9 cellular contexts compared by ENCODE assay signal in genomic region chr10:43076311-43076875, GRCh38. TPM values are rescaled to one million over a fixed set of nuclear protein-coding genes. Genes with fewer than 3 reads are reported as not detected.
A peak's percentile ranks its signal among the peaks of the same experiment; 100 is the strongest.
DNase-seq lines count a peak whose midpoint lies in the region; ATAC-seq and TF ChIP-seq lines count a peak whose summit lies in the region.
"Had no signal": no experiment of that assay in that cellular context is flagged by ENCODE, and none has a peak within 500 bp of the region (broad histone marks: within the 10 kb centered on the region; RNA-seq: fewer than 3 reads in every experiment).

No MANE protein-coding gene starts in this region.

- H3K36me3 ChIP-seq in fibroblast of lung (ENCODE audit: control insufficient read depth, insufficient read depth, low read length) (no peaks in the 10 kb centered on the region), parathyroid adenoma (ENCODE audit: control insufficient read depth, insufficient read depth, low read length) (no peaks in the 10 kb centered on the region)

- H2AFZ ChIP-seq in fibroblast of lung (ENCODE audit: low read length) = no peak overlapping the region
- peak overlapping the region; percentile 76 for H2AFZ ChIP-seq in parathyroid adenoma

- no peaks in the 10 kb centered on the region for H3K4me1 ChIP-seq in fibroblast of lung (ENCODE audit: control insufficient read depth, extremely low read depth, insufficient read depth, low read length)
- H3K4me1 ChIP-seq in parathyroid adenoma = no peaks in the 10 kb centered on the region

- H3K4me2 ChIP-seq in fibroblast of lung (ENCODE audit: extremely low read depth, insufficient read depth, low read length) = peak overlapping the region; percentile 5
- peak overlapping the region; percentile 26 for H3K4me2 ChIP-seq in parathyroid adenoma (ENCODE audit: low read length)

- H4K20me1 ChIP-seq in fibroblast of lung (ENCODE audit: control insufficient read depth, extremely low read depth, insufficient read depth, low read length) = no peaks in the 10 kb centered on the region

- H3K27ac ChIP-seq in fibroblast of lung (ENCODE audit: insufficient read depth, low read length) (no peak overlapping the region), parathyroid adenoma (no peak overlapping the region)

- H3K4me3 ChIP-seq in fibroblast of lung (replicated peaks in 1 of 4; ENCODE audit: control extremely low read depth in 1 of 4, insufficient read depth in 1 of 4, low read depth in 3 of 4, low read length in 4 of 4) = peak overlapping the region in 3 of 4 experiments; percentile 9 to 38 (median 35)
- H3K4me3 ChIP-seq in parathyroid adenoma (ENCODE audit: low read depth, low read length) = no peak overlapping the region

- H3K27me3 ChIP-seq in fibroblast of lung (ENCODE audit: control insufficient read depth, insufficient read depth, low read length) = peaks cover 6% of the 10 kb centered on the region
- H3K27me3 ChIP-seq in parathyroid adenoma (ENCODE audit: control insufficient read depth, insufficient read depth, low read length) = no peaks in the 10 kb centered on the region

- no peak overlapping the region for H3K9ac ChIP-seq in fibroblast of lung (ENCODE audit: insufficient read depth, low read length)
- H3K9ac ChIP-seq in parathyroid adenoma = no peak overlapping the region

- DNase-seq in ELF-1 (ENCODE audit: low read depth, low spot score) = peak; percentile 62
- peak; percentile 30 to 41 for DNase-seq in NOMO-1 (lab: John Stamatoyannopoulos, UW; ENCODE audit: unreplicated experiment in 2 of 2)
- DNase-seq in fibroblast of lung (ENCODE audit: low read depth in 2 of 2) = no peak
- DNase-seq in effector CD4-positive, alpha-beta T cell = no peak
- DNase-seq in globus pallidus (ENCODE audit: low spot score) = no peak
- no peak for DNase-seq in NAMALWA (ENCODE audit: low spot score)
- DNase-seq: activated effector memory CD4-positive, alpha-beta T cell treated with Interleukin-2 at 50 U/mL for 16 hours had no signal

- H3K79me2 ChIP-seq in fibroblast of lung (ENCODE audit: control insufficient read depth, insufficient read depth, low read length) = no peaks in the 10 kb centered on the region
- H3K79me2 ChIP-seq in parathyroid adenoma = no peaks in the 10 kb centered on the region

- ATAC-seq in GM19395 (IDR thresholded peaks at IDR 0.05; ENCODE audit: unreplicated experiment) = no peak

- H3K9me3 ChIP-seq in fibroblast of lung (ENCODE audit: control insufficient read depth, insufficient read depth, low read depth, low read length) = no peaks in the 10 kb centered on the region
- H3K9me3 ChIP-seq in parathyroid adenoma (ENCODE audit: control insufficient read depth, low read length) = no peaks in the 10 kb centered on the region

- TF ChIP-seq CTCF in fibroblast of lung (conservative IDR thresholded peaks at IDR 0.05 in 1 of 2, IDR thresholded peaks at IDR 0.05 in 1 of 2; ENCODE audit: low read depth in 1 of 2, low read length in 2 of 2) (no peak), parathyroid adenoma (IDR thresholded peaks at IDR 0.05) (no peak)

RNA-seq across cellular contexts. Expression of gene RET, which starts 0.5 kb away (rescaled TPM):
- total RNA-seq in fibroblast of lung = 0.77 and 0.83 TPM in 2 replicates
- 0.08 and 0.28 TPM in 2 replicates for polyA plus RNA-seq in fibroblast of lung
- polyA plus RNA-seq in fibroblast of lung (2012) = 0.26 and 0.35 TPM in 2 replicates
- polyA minus RNA-seq in fibroblast of lung (ENCODE audit: low replicate concordance) = 0.41 TPM in 1 of 2 replicates, not detected in the other

Comparison
In these comparisons a context has a peak if more than half of its experiments do, and no peak if none do; other contexts are left out.
1. DNase-seq: peak in ELF-1 (single experiment) and NOMO-1 (2 of 2); none in fibroblast of lung (0 of 2), effector CD4-positive, alpha-beta T cell (single experiment), globus pallidus (single experiment) and NAMALWA (single experiment).